Comparison of ENCODE assay signal across 1 cellular context in the genomic region with DNA sequence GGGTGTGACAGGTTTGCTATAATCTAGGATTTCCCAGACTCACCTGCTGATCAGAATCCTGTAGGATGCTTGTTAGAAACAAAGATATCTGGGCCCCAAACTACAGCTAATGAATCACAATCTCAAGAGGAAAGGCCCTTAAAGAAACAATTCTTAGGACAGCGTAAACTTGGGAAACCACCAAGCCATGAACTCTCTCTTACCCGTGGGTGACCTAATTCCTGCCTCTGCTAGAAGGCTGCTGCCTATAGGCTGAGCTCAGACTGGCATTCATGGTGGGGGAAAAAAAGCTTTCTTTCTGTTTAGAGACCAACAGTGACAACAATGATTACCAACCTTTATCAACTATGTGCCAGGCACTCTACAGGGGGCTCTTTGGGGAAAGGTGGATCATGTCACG.
TF ChIP-seq lines count a peak whose summit lies in the region.

No MANE protein-coding gene starts in this region.

TF ChIP-seq in GM12878, 131 proteins besides CTCF, POLR2A, EP300 and RAD21 (continued from another document):
- TF ChIP-seq, protein P1, sequence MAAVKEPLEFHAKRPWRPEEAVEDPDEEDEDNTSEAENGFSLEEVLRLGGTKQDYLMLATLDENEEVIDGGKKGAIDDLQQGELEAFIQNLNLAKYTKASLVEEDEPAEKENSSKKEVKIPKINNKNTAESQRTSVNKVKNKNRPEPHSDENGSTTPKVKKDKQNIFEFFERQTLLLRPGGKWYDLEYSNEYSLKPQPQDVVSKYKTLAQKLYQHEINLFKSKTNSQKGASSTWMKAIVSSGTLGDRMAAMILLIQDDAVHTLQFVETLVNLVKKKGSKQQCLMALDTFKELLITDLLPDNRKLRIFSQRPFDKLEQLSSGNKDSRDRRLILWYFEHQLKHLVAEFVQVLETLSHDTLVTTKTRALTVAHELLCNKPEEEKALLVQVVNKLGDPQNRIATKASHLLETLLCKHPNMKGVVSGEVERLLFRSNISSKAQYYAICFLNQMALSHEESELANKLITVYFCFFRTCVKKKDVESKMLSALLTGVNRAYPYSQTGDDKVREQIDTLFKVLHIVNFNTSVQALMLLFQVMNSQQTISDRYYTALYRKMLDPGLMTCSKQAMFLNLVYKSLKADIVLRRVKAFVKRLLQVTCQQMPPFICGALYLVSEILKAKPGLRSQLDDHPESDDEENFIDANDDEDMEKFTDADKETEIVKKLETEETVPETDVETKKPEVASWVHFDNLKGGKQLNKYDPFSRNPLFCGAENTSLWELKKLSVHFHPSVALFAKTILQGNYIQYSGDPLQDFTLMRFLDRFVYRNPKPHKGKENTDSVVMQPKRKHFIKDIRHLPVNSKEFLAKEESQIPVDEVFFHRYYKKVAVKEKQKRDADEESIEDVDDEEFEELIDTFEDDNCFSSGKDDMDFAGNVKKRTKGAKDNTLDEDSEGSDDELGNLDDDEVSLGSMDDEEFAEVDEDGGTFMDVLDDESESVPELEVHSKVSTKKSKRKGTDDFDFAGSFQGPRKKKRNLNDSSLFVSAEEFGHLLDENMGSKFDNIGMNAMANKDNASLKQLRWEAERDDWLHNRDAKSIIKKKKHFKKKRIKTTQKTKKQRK (IDR thresholded peaks at IDR 0.05; ENCODE audit: low read depth, low read length) = no peak
- TF ChIP-seq TCF3 (IDR thresholded peaks at IDR 0.05; ENCODE audit: borderline replicate concordance, insufficient read depth, low read depth, low read length) (no peak), CREB1 (IDR thresholded peaks at IDR 0.05; ENCODE audit: low read depth) (no peak), SPI1 (IDR thresholded peaks at IDR 0.05; ENCODE audit: borderline replicate concordance, insufficient read depth, low read depth, low read length) (no peak), KLF5 (IDR thresholded peaks at IDR 0.05; ENCODE audit: partially characterized antibody) (no peak), SUZ12 (IDR thresholded peaks at IDR 0.05; ENCODE audit: unreplicated experiment) (no peak), IKZF2 (IDR thresholded peaks at IDR 0.05) (no peak), NR2C1 (IDR thresholded peaks at IDR 0.05) (no peak), EED (IDR thresholded peaks at IDR 0.05; ENCODE audit: low read depth) (no peak), NFXL1 (IDR thresholded peaks at IDR 0.05; ENCODE audit: borderline replicate concordance) (no peak), CBFB (IDR thresholded peaks at IDR 0.05; ENCODE audit: low read depth) (no peak), DPF2 (IDR thresholded peaks at IDR 0.05) (no peak), NFYA (IDR thresholded peaks at IDR 0.05; ENCODE audit: borderline replicate concordance, low read depth, low read length) (no peak)
- TF ChIP-seq, protein P2, sequence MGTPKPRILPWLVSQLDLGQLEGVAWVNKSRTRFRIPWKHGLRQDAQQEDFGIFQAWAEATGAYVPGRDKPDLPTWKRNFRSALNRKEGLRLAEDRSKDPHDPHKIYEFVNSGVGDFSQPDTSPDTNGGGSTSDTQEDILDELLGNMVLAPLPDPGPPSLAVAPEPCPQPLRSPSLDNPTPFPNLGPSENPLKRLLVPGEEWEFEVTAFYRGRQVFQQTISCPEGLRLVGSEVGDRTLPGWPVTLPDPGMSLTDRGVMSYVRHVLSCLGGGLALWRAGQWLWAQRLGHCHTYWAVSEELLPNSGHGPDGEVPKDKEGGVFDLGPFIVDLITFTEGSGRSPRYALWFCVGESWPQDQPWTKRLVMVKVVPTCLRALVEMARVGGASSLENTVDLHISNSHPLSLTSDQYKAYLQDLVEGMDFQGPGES (IDR thresholded peaks at IDR 0.05) = no peak
